31 cellular contexts compared by ENCODE assay signal in genomic region chr16:6258056-6258455, GRCh38.
"Had no signal": no experiment of that assay in that cellular context is flagged by ENCODE, and none has a peak within 500 bp of the region (broad histone marks: within the 10 kb centered on the region; RNA-seq: fewer than 3 reads in every experiment).

No MANE protein-coding gene starts in this region.

- H3K4me1 ChIP-seq: SJCRH30 had no signal

- ATAC-seq: activated CD8-positive, alpha-beta memory T cell treated with anti-CD3 and anti-CD28 coated beads, Interleukin-2, amount 10 ng/mL, durations not matched to agents 7 days and 5 days; activated naive CD8-positive, alpha-beta T cell treated with anti-CD3 and anti-CD28 coated beads, Interleukin-2, amount 50 U/mL, for 24 hours; Panc1 had no signal

- H3K36me3 ChIP-seq: SJCRH30, WERI-Rb-1 had no signal

- H3K4me3 ChIP-seq: SJCRH30, SK-N-MC had no signal

- FAIRE-seq: bronchial epithelial cell had no signal

- H3K27ac ChIP-seq: SJCRH30, SK-N-MC, WERI-Rb-1 had no signal

- DNase-seq: activated CD4-positive, alpha-beta memory T cell treated with anti-CD3 and anti-CD28 coated beads, Interleukin-2, amount 10 ng/mL, durations not matched to agents 7 days and 5 days; activated CD4-positive, alpha-beta T cell treated with anti-CD3 and anti-CD28 coated beads for 1 hour; activated CD4-positive, alpha-beta T cell treated with anti-CD3 and anti-CD28 coated beads for 48 hours; activated CD4-positive, CD25-positive, alpha-beta regulatory T cell; activated CD8-positive, alpha-beta memory T cell treated with anti-CD3 and anti-CD28 coated beads for 24 hours; activated CD8-positive, alpha-beta memory T cell treated with anti-CD3 and anti-CD28 coated beads, Interleukin-2, amount 10 ng/mL, durations not matched to agents 7 days and 5 days; activated CD8-positive, alpha-beta memory T cell treated with anti-CD3 and anti-CD28 coated beads, Interleukin-2, amount 50 U/mL, for 48 hours; activated effector memory CD4-positive, alpha-beta T cell treated with Interleukin-2 at 50 U/mL for 16 hours; activated naive CD4-positive, alpha-beta T cell treated with anti-CD3 and anti-CD28 coated beads, Interleukin-2, amount 10 ng/mL, durations not matched to agents 7 days and 5 days; activated naive CD8-positive, alpha-beta T cell treated with anti-CD3 and anti-CD28 coated beads, Interleukin-2, amount 50 U/mL, for 24 hours; activated T-cell treated with anti-CD3 and anti-CD28 coated beads, Interleukin-2, amount 50 U/mL, for 48 hours; anterior cingulate cortex; Karpas-422; KBM-7; NCI-H1092 treated with DMSO at 0.1 percent for 48 hours; NCI-H1417; NCI-H146; NCI-H187 treated with DMSO at 0.1 percent for 48 hours; NCI-H2081; NCI-H2171 treated with DMSO at 0.1 percent for 48 hours; NCI-H2227 treated with DMSO at 0.1 percent for 48 hours; NCI-H446; NCI-H510A treated with DMSO at 0.1 percent for 48 hours; NCI-H526 treated with DMSO at 0.1 percent for 48 hours; SHP77; SJCRH30; T1000; WERI-Rb-1 had no signal

- H3K9me3 ChIP-seq: SJCRH30 had no signal

- H3K27me3 ChIP-seq: SJCRH30 had no signal
